ENCODE assay signal across 25 cellular contexts in genomic region chr16:24077989-24078388, GRCh38.
"Had no signal": no experiment of that assay in that cellular context is flagged by ENCODE, and none has a peak within 500 bp of the region (broad histone marks: within the 10 kb centered on the region; RNA-seq: fewer than 3 reads in every experiment).

No MANE protein-coding gene starts in this region.

- H3K4me3 ChIP-seq: esophagus squamous epithelium, left lung, lung, right atrium auricular region, smooth muscle cell, tibial nerve had no signal

- H3K9me3 Mint-ChIP-seq: nephron progenitor cell; stimulated activated naive B cell treated with anti-CD40 and anti-IgM and Interleukin-4, amounts not matched to agents 10 μg/mL and 1 μg/mL and 100 μg/mL, for 72 hours had no signal

- DNase-seq: activated CD4-positive, alpha-beta T cell treated with anti-CD3 and anti-CD28 coated beads for 36 hours; activated CD4-positive, CD25-positive, alpha-beta regulatory T cell; activated CD8-positive, alpha-beta T cell treated with anti-CD3 and anti-CD28 coated beads, Interleukin-2, amount 10 ng/mL, durations not matched to agents 7 days and 5 days; activated effector memory CD4-positive, alpha-beta T cell treated with Interleukin-2 at 50 U/mL for 16 hours; activated naive CD4-positive, alpha-beta T cell treated with Interleukin-2 at 50 U/mL for 16 hours; activated T-cell treated with anti-CD3 and anti-CD28 coated beads for 4 hours; cerebellar nuclear complex; cortex of kidney; esophagus squamous epithelium; foreskin melanocyte; kidney glomerular epithelial cell; left lung; nephron progenitor cell; nucleus accumbens; stimulated activated CD4-positive, alpha-beta T cell treated with anti-CD3 and anti-CD28 coated beads, Interleukin-1b, Interleukin-23, amount 100 ng/mL, for 48 hours; stimulated activated CD4-positive, alpha-beta T cell treated with anti-CD3 and anti-CD28 coated beads, Interleukin-4, amount 100 ng/mL, for 4 hours; stimulated activated CD8-positive, alpha-beta memory T cell treated with anti-CD3 and anti-CD28 coated beads, Interleukin-4, amount 100 ng/mL, for 48 hours; stimulated activated naive B cell treated with anti-CD40 and anti-IgM and Interleukin-4, amounts not matched to agents 10 μg/mL and 1 μg/mL and 100 μg/mL, for 72 hours; T-helper 1 cell had no signal

- H3K27me3 ChIP-seq: left lung, right atrium auricular region, tibial nerve had no signal

- H3K36me3 ChIP-seq: esophagus squamous epithelium, left lung, right atrium auricular region, tibial nerve had no signal

- H3K4me1 ChIP-seq: left lung, parathyroid adenoma, right atrium auricular region had no signal

- H3K27ac Mint-ChIP-seq: activated CD4-positive, alpha-beta T cell treated with anti-CD3 and anti-CD28 coated beads for 36 hours; activated naive CD8-positive, alpha-beta T cell; nephron progenitor cell had no signal

- ATAC-seq: activated CD4-positive, alpha-beta T cell treated with anti-CD3 and anti-CD28 coated beads for 36 hours; activated CD8-positive, alpha-beta T cell treated with anti-CD3 and anti-CD28 coated beads, Interleukin-2, amount 10 ng/mL, durations not matched to agents 7 days and 5 days; left lung; stimulated activated naive B cell treated with anti-CD40 and anti-IgM and Interleukin-4, amounts not matched to agents 10 μg/mL and 1 μg/mL and 100 μg/mL, for 72 hours had no signal

- H3K27me3 Mint-ChIP-seq: activated CD4-positive, alpha-beta T cell treated with anti-CD3 and anti-CD28 coated beads for 36 hours; activated naive CD8-positive, alpha-beta T cell; stimulated activated naive B cell treated with anti-CD40 and anti-IgM and Interleukin-4, amounts not matched to agents 10 μg/mL and 1 μg/mL and 100 μg/mL, for 72 hours had no signal

- H3K9ac ChIP-seq: parathyroid adenoma had no signal

- H3K27ac ChIP-seq: esophagus squamous epithelium, left lung, parathyroid adenoma, right atrium auricular region, tibial nerve had no signal

- H3K9me3 ChIP-seq: esophagus squamous epithelium, left lung, right atrium auricular region, tibial nerve had no signal

- H3K4me2 ChIP-seq: smooth muscle cell had no signal

- H3K4me3 Mint-ChIP-seq: activated CD4-positive, alpha-beta T cell treated with anti-CD3 and anti-CD28 coated beads for 36 hours; activated CD8-positive, alpha-beta T cell treated with anti-CD3 and anti-CD28 coated beads, Interleukin-2, amount 10 ng/mL, durations not matched to agents 7 days and 5 days; activated naive CD8-positive, alpha-beta T cell; nephron progenitor cell; stimulated activated naive B cell treated with anti-CD40 and anti-IgM and Interleukin-4, amounts not matched to agents 10 μg/mL and 1 μg/mL and 100 μg/mL, for 72 hours had no signal
